15 cellular contexts compared by ENCODE assay signal in genomic region chr11:56058260-56058780, GRCh38. TPM values are rescaled to one million over a fixed set of nuclear protein-coding genes. Genes with fewer than 3 reads are reported as not detected.
"Had no signal": no experiment of that assay in that cellular context is flagged by ENCODE, and none has a peak within 500 bp of the region (broad histone marks: within the 10 kb centered on the region; RNA-seq: fewer than 3 reads in every experiment).

No MANE protein-coding gene starts in this region.

RNA-seq across cellular contexts. Expression of gene OR5AS1, which starts 30.9 kb away (rescaled TPM):
- total RNA-seq: activated B cell treated with CpG ODN at 0.5 μM for 24 hours; activated CD8-positive, alpha-beta T cell treated with anti-CD3 and anti-CD28 coated beads for 36 hours; activated T-cell treated with anti-CD3 and anti-CD28 coated beads, Interleukin-2, amount 50 U/mL, for 4 hours; activated T-helper 17 cell treated with anti-CD3 and anti-CD28 coated beads, Interleukin-2, amount 50 U/mL, for 72 hours; astrocyte; bronchial epithelial cell; cardiac septum; cerebellum; esophagus muscularis mucosa; foreskin keratinocyte; gastrocnemius medialis; heart left ventricle; T-helper 2 cell treated with Interferon-gamma antibody and Interleukin-4, amounts not matched to agents 100 ng/mL and 5 ng/mL, for 36 hours had no signal
- polyA plus RNA-seq: adipose tissue, foreskin keratinocyte, heart left ventricle had no signal

RNA-seq across cellular contexts. Expression of gene OR8I2, which starts 34.8 kb away (rescaled TPM):
- total RNA-seq: activated B cell treated with CpG ODN at 0.5 μM for 24 hours; activated CD8-positive, alpha-beta T cell treated with anti-CD3 and anti-CD28 coated beads for 36 hours; activated T-cell treated with anti-CD3 and anti-CD28 coated beads, Interleukin-2, amount 50 U/mL, for 4 hours; activated T-helper 17 cell treated with anti-CD3 and anti-CD28 coated beads, Interleukin-2, amount 50 U/mL, for 72 hours; astrocyte; bronchial epithelial cell; cardiac septum; cerebellum; dorsolateral prefrontal cortex; esophagus muscularis mucosa; foreskin keratinocyte; gastrocnemius medialis; heart left ventricle; T-helper 2 cell treated with Interferon-gamma antibody and Interleukin-4, amounts not matched to agents 100 ng/mL and 5 ng/mL, for 36 hours had no signal
- polyA plus RNA-seq: adipose tissue, foreskin keratinocyte, heart left ventricle had no signal

RNA-seq across cellular contexts. Expression of gene OR8H2, which starts 45.2 kb away (rescaled TPM):
- total RNA-seq: activated B cell treated with CpG ODN at 0.5 μM for 24 hours; activated CD8-positive, alpha-beta T cell treated with anti-CD3 and anti-CD28 coated beads for 36 hours; activated T-cell treated with anti-CD3 and anti-CD28 coated beads, Interleukin-2, amount 50 U/mL, for 4 hours; activated T-helper 17 cell treated with anti-CD3 and anti-CD28 coated beads, Interleukin-2, amount 50 U/mL, for 72 hours; astrocyte; bronchial epithelial cell; cardiac septum; cerebellum; dorsolateral prefrontal cortex; esophagus muscularis mucosa; foreskin keratinocyte; gastrocnemius medialis; heart left ventricle; T-helper 2 cell treated with Interferon-gamma antibody and Interleukin-4, amounts not matched to agents 100 ng/mL and 5 ng/mL, for 36 hours had no signal
- polyA plus RNA-seq: adipose tissue, foreskin keratinocyte, heart left ventricle had no signal
